20 cellular contexts compared by ENCODE assay signal in the genomic region with DNA sequence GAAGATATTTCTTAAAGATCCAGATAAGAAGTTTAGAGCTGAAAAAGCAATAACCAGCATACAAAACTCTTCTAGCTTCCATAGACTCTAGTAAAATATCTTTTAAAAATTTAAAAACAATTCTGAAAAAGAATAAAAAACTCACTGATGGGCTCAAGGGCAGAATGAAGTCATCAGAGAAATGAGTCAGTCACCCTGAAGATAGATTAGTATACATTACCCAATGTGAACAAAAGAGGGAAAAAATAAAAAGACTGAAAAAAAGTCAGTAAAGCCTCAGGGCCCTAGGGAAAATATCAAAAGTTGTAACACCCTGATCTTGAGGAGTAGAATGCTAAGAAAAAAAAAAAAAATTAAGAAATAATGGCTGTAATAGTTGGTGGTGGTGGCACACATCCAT. TPM values are rescaled to one million over a fixed set of nuclear protein-coding genes. Genes with fewer than 3 reads are reported as not detected.
DNase-seq lines count a peak whose midpoint lies in the region; TF ChIP-seq lines count a peak whose summit lies in the region.
"Had no signal": no experiment of that assay in that cellular context is flagged by ENCODE, and none has a peak within 500 bp of the region (broad histone marks: within the 10 kb centered on the region; RNA-seq: fewer than 3 reads in every experiment).

No MANE protein-coding gene starts in this region.

- no peak overlapping the region for H4K5ac ChIP-seq in mesendoderm (ENCODE audit: low read length)

- H4K20me1 ChIP-seq in GM23248 (ENCODE audit: insufficient read depth) (no peaks in the 10 kb centered on the region), osteoblast (ENCODE audit: insufficient read depth, low read length) (no peaks in the 10 kb centered on the region)

- H4K8ac ChIP-seq in mesendoderm (ENCODE audit: low read depth, low read length) = no peak overlapping the region

- H3K9ac ChIP-seq in GM23248 = no peak overlapping the region
- no peak overlapping the region for H3K9ac ChIP-seq in mesendoderm (ENCODE audit: low read length)

- no peak overlapping the region for H2BK5ac ChIP-seq in mesendoderm (ENCODE audit: low read length)

- DNase-seq in GM23248 (peak; percentile 47), RKO (ENCODE audit: low spot score) (peak; percentile 21), fibroblast of mammary gland (ENCODE audit: low read depth) (peak; percentile 37), osteoblast (ENCODE audit: insufficient read length, low spot score, missing footprints) (peak; percentile 66), mesendoderm (no peak), activated gamma-delta T cell treated with Interleukin-2 at 50 U/mL for 16 hours (no peak)
- DNase-seq in activated CD4-positive, CD25-positive, alpha-beta regulatory T cell (lab: John Stamatoyannopoulos, UW) = no peak
- DNase-seq: ACHN; BE2C; CD4-positive, alpha-beta memory T cell; DMS79; GF-D8; KG1; NCI-H1105 treated with DMSO at 0.1 percent for 48 hours; NCI-H187 treated with DMSO at 0.1 percent for 48 hours; NCI-H2171; NCI-H510A; NCI-H82; SHP77 had no signal

- in situ Hi-C loops in GM23248 (cut with MboI) = no loop called here

- H3K9me3 ChIP-seq in GM23248 (ENCODE audit: low read depth) (no peaks in the 10 kb centered on the region), osteoblast (ENCODE audit: low read depth, low read length) (no peaks in the 10 kb centered on the region)
- H3K9me3 ChIP-seq: BE2C had no signal

- no peaks in the 10 kb centered on the region; the same call in 1 of the 2 replicates for H3K36me3 ChIP-seq in GM23248 (ENCODE audit: low read depth)
- peaks cover 9% of the 10 kb centered on the region for H3K36me3 ChIP-seq in osteoblast (ENCODE audit: insufficient read depth, low read length)
- H3K36me3 ChIP-seq in mesendoderm (ENCODE audit: control insufficient read depth, insufficient read depth, low read length) = peaks cover 3% of the 10 kb centered on the region

- H2BK120ac ChIP-seq in mesendoderm (ENCODE audit: low read depth, low read length) = no peak overlapping the region

- H3K79me2 ChIP-seq in GM23248 (ENCODE audit: insufficient read depth) (peaks cover 9% of the 10 kb centered on the region; the same call in 1 of the 2 replicates), osteoblast (ENCODE audit: insufficient read depth, low read length) (peaks cover 5% of the 10 kb centered on the region), mesendoderm (ENCODE audit: control insufficient read depth, insufficient read depth, low read length) (no peaks in the 10 kb centered on the region)

- no peak overlapping the region for H3K56ac ChIP-seq in mesendoderm (ENCODE audit: low read length)

- H3K4ac ChIP-seq in mesendoderm (ENCODE audit: low read depth, low read length) = no peak overlapping the region

- H3K4me1 ChIP-seq in GM23248 (ENCODE audit: insufficient read depth) = no peaks in the 10 kb centered on the region
- H3K4me1 ChIP-seq in osteoblast (ENCODE audit: insufficient read depth, low read length) = no peaks in the 10 kb centered on the region
- H3K4me1 ChIP-seq in mesendoderm (ENCODE audit: control insufficient read depth, low read depth, low read length) = peaks cover 12% of the 10 kb centered on the region
- H3K4me1 ChIP-seq: BE2C had no signal

- H3K4me3 ChIP-seq in GM23248 (no peak overlapping the region), fibroblast of mammary gland (ENCODE audit: control insufficient read depth, low read depth, low read length) (no peak overlapping the region), osteoblast (ENCODE audit: insufficient read depth, low read length) (no peak overlapping the region), mesendoderm (ENCODE audit: low read length) (no peak overlapping the region)
- H3K4me3 ChIP-seq: HAP-1 had no signal

- no peak overlapping the region for H3K27ac ChIP-seq in GM23248
- H3K27ac ChIP-seq in osteoblast (ENCODE audit: low read depth, low read length) = no peak overlapping the region
- H3K27ac ChIP-seq in mesendoderm (ENCODE audit: low read depth, low read length) = no peak overlapping the region

- no peak overlapping the region for H3K23ac ChIP-seq in mesendoderm (ENCODE audit: low read length)

- no peaks in the 10 kb centered on the region for H3K79me1 ChIP-seq in mesendoderm (ENCODE audit: low read length)

- no peak overlapping the region for H2AFZ ChIP-seq in GM23248
- no peak overlapping the region for H2AFZ ChIP-seq in osteoblast (ENCODE audit: low read length)

- H3K27me3 ChIP-seq in GM23248 (replicated peaks; ENCODE audit: insufficient read depth) (no peaks in the 10 kb centered on the region), osteoblast (ENCODE audit: insufficient read depth, low read length) (no peaks in the 10 kb centered on the region), mesendoderm (ENCODE audit: insufficient read depth, low read length, poor library complexity) (no peaks in the 10 kb centered on the region)
- H3K27me3 ChIP-seq: BE2C had no signal

- TF ChIP-seq CTCF in fibroblast of mammary gland (conservative IDR thresholded peaks at IDR 0.05; ENCODE audit: control insufficient read depth, insufficient read depth, low read depth, low read length) = no peak
- no peak for TF ChIP-seq CTCF in osteoblast (IDR thresholded peaks at IDR 0.05; ENCODE audit: extremely low read depth, low read depth, low read length)

- no peak overlapping the region for H3K18ac ChIP-seq in mesendoderm (ENCODE audit: low read length)

- H3K4me2 ChIP-seq in GM23248 (ENCODE audit: unreplicated experiment) = no peak overlapping the region
- no peak overlapping the region for H3K4me2 ChIP-seq in osteoblast (ENCODE audit: insufficient read depth, low read length)
- H3K4me2 ChIP-seq in mesendoderm (ENCODE audit: low read length) = no peak overlapping the region

- H2BK15ac ChIP-seq in mesendoderm (replicated peaks; ENCODE audit: low read depth) = no peak overlapping the region

- H3K9me2 ChIP-seq in GM23248 (ENCODE audit: insufficient read depth) = no peaks in the 10 kb centered on the region

- H2AK5ac ChIP-seq in mesendoderm (ENCODE audit: low read length) = no peak overlapping the region

- peaks cover 4% of the 10 kb centered on the region; the same call in 1 of the 2 replicates for H3F3A ChIP-seq in GM23248 (ENCODE audit: insufficient read depth)

RNA-seq across cellular contexts. Expression of a gene that starts 11.4 kb away (rescaled TPM):
- 10.2 and 10.4 TPM in 2 replicates for total RNA-seq in GM23248 (2014; rRNA removed; shearing (Covaris generic))
- polyA plus RNA-seq in GM23248 (2016; fragmentation: Nextera tagmentation; extraction: Ambion mirVana) = 5.1 and 5.5 TPM in 2 replicates
- 7.6 and 9.4 TPM in 2 replicates for total RNA-seq in osteoblast
- polyA plus RNA-seq in mesendoderm (2013, experiment 1 of 2) = 3.2 TPM
- 3.0 TPM for polyA plus RNA-seq in mesendoderm (2013, experiment 2 of 2)

Comparison
In these comparisons a context has a peak if more than half of its experiments do, and no peak if none do; other contexts are left out.
1. DNase-seq: peak in GM23248 (single experiment), RKO (single experiment), fibroblast of mammary gland (single experiment) and osteoblast (single experiment); none in mesendoderm (single experiment), activated CD4-positive, CD25-positive, alpha-beta regulatory T cell (0 of 4) and activated gamma-delta T cell treated with Interleukin-2 at 50 U/mL for 16 hours (single experiment).